In the genomic region with DNA sequence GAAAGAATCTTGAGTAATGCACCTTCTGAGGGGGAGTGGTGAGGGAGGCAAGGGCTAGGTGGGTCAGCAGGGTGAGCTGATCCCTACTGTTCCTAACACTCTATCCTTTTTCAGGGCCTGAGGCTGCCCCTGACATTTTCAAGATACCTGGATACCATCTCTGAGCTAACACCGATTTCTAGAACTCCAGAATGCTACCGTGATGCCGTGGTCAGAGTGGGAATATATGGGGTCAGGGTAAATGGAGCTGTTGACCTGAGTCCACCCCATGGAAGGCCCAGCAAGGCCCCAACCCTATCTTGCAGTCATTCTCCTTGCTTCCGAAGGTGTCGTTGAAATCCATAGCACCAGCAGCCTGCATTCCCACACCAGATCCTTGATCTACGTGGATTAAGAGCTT, we compare ENCODE assay signal across 24 cellular contexts. TPM values are rescaled to one million over a fixed set of nuclear protein-coding genes. Genes with fewer than 3 reads are reported as not detected.
"Had no signal": no experiment of that assay in that cellular context is flagged by ENCODE, and none has a peak within 500 bp of the region (broad histone marks: within the 10 kb centered on the region; RNA-seq: fewer than 3 reads in every experiment).

No MANE protein-coding gene starts in this region.

- H3K27ac ChIP-seq: breast epithelium, KMS-11, SK-N-MC had no signal

- ATAC-seq: T-cell had no signal

- H3K4me3 ChIP-seq: breast epithelium, SK-N-MC had no signal

- H3K27me3 ChIP-seq: breast epithelium had no signal

- H3K9ac ChIP-seq: KMS-11 had no signal

- H3K36me3 ChIP-seq: breast epithelium had no signal

- H3K9me3 ChIP-seq: breast epithelium had no signal

- DNase-seq: activated B cell treated with CpG ODN at 0.5 μM for 24 hours; activated CD4-positive, alpha-beta T cell treated with anti-CD3 and anti-CD28 coated beads for 1 hour; activated CD4-positive, alpha-beta T cell treated with anti-CD3 and anti-CD28 coated beads, Interleukin-2, amount 10 ng/mL, durations not matched to agents 24 days and 14 days; activated CD4-positive, alpha-beta T cell treated with anti-CD3 and anti-CD28 coated beads, Interleukin-2, amount 50 U/mL, for 48 hours; activated effector memory CD4-positive, alpha-beta T cell treated with Interleukin-2 at 50 U/mL for 16 hours; activated naive CD4-positive, alpha-beta T cell; activated T-cell treated with anti-CD3 and anti-CD28 coated beads, Interleukin-2, amount 50 U/mL, for 24 hours; aorta; MM.1S; NCI-H1105; NCI-H1436; NCI-H1694 treated with DMSO at 0.1 percent for 48 hours; NCI-H2029 treated with DMSO at 0.1 percent for 48 hours; NCI-H345; NCI-H510A; NCI-H526 treated with DMSO at 0.1 percent for 48 hours; NCI-H82; T-helper 2 cell; T1000 had no signal

- H3K4me1 ChIP-seq: breast epithelium had no signal

RNA-seq across cellular contexts. Expression of a gene that starts 18.0 kb away (rescaled TPM):
- total RNA-seq: activated B cell treated with CpG ODN at 0.5 μM for 24 hours had no signal

RNA-seq across cellular contexts. Expression of a gene that starts 59.0 kb away (rescaled TPM):
- total RNA-seq: OCI-LY7 had no signal
